Comparison of ENCODE assay signal across 8 cellular contexts in genomic region chr11:12377106-12377823, GRCh38. TPM values are rescaled to one million over a fixed set of nuclear protein-coding genes. Genes with fewer than 3 reads are reported as not detected.
DNase-seq lines count a peak whose midpoint lies in the region; ATAC-seq, FAIRE-seq and TF ChIP-seq lines count a peak whose summit lies in the region.

Gene PARVA, plus strand, starts transcription at chr11:12377571. Its CDS starts 77 bp downstream, at chr11:12377648.

- POLR2A ChIA-PET in K562 (lab: Yijun Ruan, JAX) = interaction anchor here (0.7 to 0.8 kb wide), 2 partner anchors 9 to 45 kb away, joined by 4 read pairs; no protein-coding TSS in a partner anchor

- H3K27me3 ChIP-seq in K562 (ENCODE audit: control insufficient read depth in 2 of 2, insufficient read depth in 2 of 2, low read length in 2 of 2) = peaks cover 8 to 29% of the 10 kb centered on the region in 2 experiments; a peak in 4 of 5 replicates

- no peaks in the 10 kb centered on the region for H3K36me3 ChIP-seq in K562 (ENCODE audit: control insufficient read depth, insufficient read depth, low read length)

- WGBS in K562 (ENCODE audit: insufficient coverage, low coverage, missing lambda C conversion rate) = 44% methylated on average over 23 of the region's 55 CpGs

- peaks cover 0 to 13% of the 10 kb centered on the region in 2 experiments; a peak in 1 of 5 replicates for H3K4me1 ChIP-seq in K562 (replicated peaks in 1 of 2; ENCODE audit: control insufficient read depth in 2 of 2, insufficient read depth in 2 of 2, low read length in 2 of 2)

- no peaks in the 10 kb centered on the region for H3K79me2 ChIP-seq in K562 (ENCODE audit: control insufficient read depth, insufficient read depth, low read length)

- H3K27ac ChIP-seq in C4-2B (peak within 1 kb of the TSS; percentile 73), K562 (ENCODE audit: extremely low read depth, low read depth, low read length) (no peak within 1 kb of the TSS)

- no peak for TF ChIP-seq EP300 in K562 (IDR thresholded peaks at IDR 0.05; ENCODE audit: low read length)

- peak within 1 kb of the TSS; percentile 33 for H2AFZ ChIP-seq in K562 (ENCODE audit: low read depth, low read length)

- intact Hi-C loops in K562 (cut with micrococcal nuclease) = no loop called here

- no peak for FAIRE-seq in K562 (lab: Jason Lieb, UNC)

- no peak within 1 kb of the TSS for H3K9ac ChIP-seq in K562 (ENCODE audit: insufficient read depth in 1 of 2, low read depth in 2 of 2, low read length in 2 of 2)

- TF ChIP-seq RAD21 in K562 (CRISPR knock-in tag; conservative IDR thresholded peaks at IDR 0.05 in 1 of 2, IDR thresholded peaks at IDR 0.05 in 1 of 2) = no peak

- CTCF ChIA-PET in K562 (lab: Yijun Ruan, JAX; ENCODE audit: low intra/inter-chr PET ratio) = no interaction called here

- H3K4me2 ChIP-seq in K562 (ENCODE audit: insufficient read depth, low read length) = no peak within 1 kb of the TSS

- no peaks in the 10 kb centered on the region for H3K9me3 ChIP-seq in K562 (replicated peaks; ENCODE audit: control insufficient read depth, insufficient read depth, low read depth, low read length)

- DNase-seq in M059J (ENCODE audit: low read depth) (peak; percentile 85), K562 (ENCODE audit: extremely low read depth in 1 of 4, low spot score in 3 of 4) (no peak), hepatic stellate cell (ENCODE audit: low spot score) (peak; percentile 65), retina (peak; percentile 90)

- BruUV-seq in K562 (replicated peaks; lab: Mats Ljungman, UMichigan) = no TSS peak

- in situ Hi-C loops in K562 (cut with MboI) = no loop called here

- TF ChIP-seq CTCF in C4-2B (conservative IDR thresholded peaks at IDR 0.05) (no peak), K562 (IDR thresholded peaks at IDR 0.05 in 2 of 3, conservative IDR thresholded peaks at IDR 0.05 in 1 of 3; ENCODE audit: insufficient read depth in 2 of 3, low read depth in 1 of 3, low read length in 3 of 3) (no peak)

- H3K9me1 ChIP-seq in K562 (ENCODE audit: control insufficient read depth, insufficient read depth, low read length) = no peaks in the 10 kb centered on the region

- no peak within 1 kb of the TSS for H3K4me3 ChIP-seq in K562

- no peak for ATAC-seq in K562
- ATAC-seq in GM19397 (IDR thresholded peaks at IDR 0.05; ENCODE audit: unreplicated experiment) = no peak
- no peak for ATAC-seq in HG02970 (IDR thresholded peaks at IDR 0.05; ENCODE audit: low FRiP score, unreplicated experiment)
- no peak for ATAC-seq in HG03354 (IDR thresholded peaks at IDR 0.05; ENCODE audit: poor library complexity, severe bottlenecking, unreplicated experiment)

- no peaks in the 10 kb centered on the region for H4K20me1 ChIP-seq in K562 (replicated peaks; ENCODE audit: control insufficient read depth, insufficient read depth, low read length)

- TF ChIP-seq POLR2A in K562 (conservative IDR thresholded peaks at IDR 0.05) = no peak

TF ChIP-seq in K562, 482 proteins besides CTCF, POLR2A, EP300 and RAD21:
- TF ChIP-seq SNIP1 (IDR thresholded peaks at IDR 0.05; ENCODE audit: low read depth) = no peak
- no peak for TF ChIP-seq ETS2 (tag; IDR thresholded peaks at IDR 0.05; ENCODE audit: borderline replicate concordance, poor library complexity, severe bottlenecking)
- no peak for TF ChIP-seq PYGO2 (tag; IDR thresholded peaks at IDR 0.05)
- TF ChIP-seq SLC30A9 (CRISPR knock-in tag; IDR thresholded peaks at IDR 0.05) = no peak

RNA-seq across cellular contexts. Expression of gene PARVA, which starts in this region (rescaled TPM):
- 38.5 and 46.4 TPM in 2 replicates for total RNA-seq in M059J (2014; rRNA removed; shearing (Covaris generic))
- total RNA-seq in K562 (2011; cell fraction: chromatin; rRNA removed; ENCODE audit: low replicate concordance) = not detected in 2 replicates
- total RNA-seq in K562 (2011; cell fraction: nucleolus; rRNA removed) = not detected in 2 replicates
- not detected in 2 replicates for total RNA-seq in K562 (2011; cell fraction: nucleoplasm; rRNA removed)
- total RNA-seq in K562 (2014; rRNA removed) (not detected in 2 replicates), K562 (2014; rRNA removed; fragmentation: Illumina TruSeq; extraction: Trizol) (not detected in 2 replicates), K562 (2015; rRNA removed; fragmentation: Illumina TruSeq; extraction: Trizol) (not detected in 2 replicates), K562 (2021) (0.11 and 0.20 TPM in 2 replicates)
- polyA plus RNA-seq in K562 (2011; rRNA removed) (not detected in 2 replicates), K562 (2014; fragmentation: Illumina TruSeq; extraction: Trizol) (not detected in 2 replicates), K562 (2014; fragmentation: Nextera tagmentation; extraction: Ambion mirVana) (not detected), K562 (2014; rRNA removed) (not detected in 2 replicates)
- polyA plus RNA-seq in K562 (2011; cell fraction: cytosol; rRNA removed) = not detected in 2 replicates
- polyA plus RNA-seq in K562 (2011; cell fraction: nucleus; rRNA removed) = not detected in 2 replicates
- polyA plus RNA-seq in K562 (2012) = 0.05 TPM in 1 of 2 replicates, not detected in the other
- 0.03 TPM in 1 of 2 replicates, not detected in the other for polyA minus RNA-seq in K562 (2011; rRNA and poly(A)+ RNA removed)
- not detected in 2 replicates for polyA minus RNA-seq in K562 (2011; cell fraction: cytosol; rRNA and poly(A)+ RNA removed)
- polyA minus RNA-seq in K562 (2011; cell fraction: nucleus; rRNA and poly(A)+ RNA removed) = not detected in 2 replicates

Comparison
In these comparisons a context has a peak if more than half of its experiments do, and no peak if none do; other contexts are left out.
1. RNA of gene PARVA (total RNA-seq): 38.5 to 46.4 TPM in M059J; 0.11 to 0.20 TPM in K562; every median in the first group is over 10 times any median in the second.
2. DNase-seq: peak in M059J (single experiment), hepatic stellate cell (single experiment) and retina (single experiment); none in K562 (0 of 4).